Comparison of ENCODE assay signal across 8 cellular contexts in genomic region chr10:78520737-78521430, GRCh38.
DNase-seq lines count a peak whose midpoint lies in the region; ATAC-seq, FAIRE-seq and TF ChIP-seq lines count a peak whose summit lies in the region.

No MANE protein-coding gene starts in this region.

- ATAC-seq in A549 = peak; percentile 95 to 97
- ATAC-seq in GM18873 (IDR thresholded peaks at IDR 0.05; ENCODE audit: low FRiP score, unreplicated experiment) = no peak
- ATAC-seq in GM19463 (IDR thresholded peaks at IDR 0.05; ENCODE audit: unreplicated experiment) = no peak

- CTCF ChIA-PET in A549 (lab: Yijun Ruan, JAX) = interaction anchor here (0.7 to 2.6 kb wide), 15 partner anchors 8 to 677 kb away, joined by 3 to 8 read pairs (median 3); no protein-coding TSS in a partner anchor

- H3K4me3 ChIP-seq in A549 = no peak overlapping the region
- H3K4me3 ChIP-seq in fibroblast of villous mesenchyme (ENCODE audit: low read depth, low read length) = no peak overlapping the region

- no peak for TF ChIP-seq POLR2A in A549 (IDR thresholded peaks at IDR 0.05; ENCODE audit: low read length)

- peaks cover 28% of the 10 kb centered on the region for H3K4me1 ChIP-seq in A549

- peak overlapping the region; percentile 71 to 84 for H3K27ac ChIP-seq in A549

- peak overlapping the region; percentile 68 for H3K4me2 ChIP-seq in A549

- POLR2A ChIA-PET in A549 (lab: Yijun Ruan, JAX) = interaction anchor here (0.6 to 0.7 kb wide), 2 partner anchors 20 to 62 kb away, joined by 3 read pairs; no protein-coding TSS in a partner anchor

- WGBS in A549 (ENCODE audit: missing lambda C conversion rate) = 21% methylated on average over 4 of the region's 4 CpGs

- peak; percentile 56 for TF ChIP-seq CTCF in A549 (IDR thresholded peaks at IDR 0.05)
- TF ChIP-seq CTCF in fibroblast of villous mesenchyme (IDR thresholded peaks at IDR 0.05; ENCODE audit: insufficient read depth, low read depth, low read length) = peak; percentile 42

- TF ChIP-seq EP300 in A549 (IDR thresholded peaks at IDR 0.05) = peak; percentile 84 to 86; a peak in 3 of 5 replicates

- TF ChIP-seq RAD21 in A549 (conservative IDR thresholded peaks at IDR 0.05 in 1 of 2, IDR thresholded peaks at IDR 0.05 in 1 of 2) = peak; percentile 52 to 76

- H3K9me3 ChIP-seq in A549 = no peaks in the 10 kb centered on the region; the same call in 2 of the 3 replicates

- DNase-seq in A549 (ENCODE audit: low read depth in 1 of 2, low spot score in 1 of 2) (peak; percentile 78 to 85), ELF-1 (ENCODE audit: low read depth, low spot score) (peak; percentile 56), RKO (ENCODE audit: low spot score) (peak; percentile 58), fibroblast of villous mesenchyme (ENCODE audit: low read depth) (peak; percentile 16), NCI-H2029 (lab: John Stamatoyannopoulos, UW) (no peak), putamen (ENCODE audit: low spot score) (no peak)

- peak; percentile 81 for FAIRE-seq in A549 (lab: Jason Lieb, UNC)

TF ChIP-seq in A549, 52 proteins besides CTCF, POLR2A, EP300 and RAD21:
- TF ChIP-seq MAX (IDR thresholded peaks at IDR 0.05) (peak; percentile 57), FOSL2 (IDR thresholded peaks at IDR 0.05) (peak; percentile 92), FOSL2 (CRISPR knock-in tag; IDR thresholded peaks at IDR 0.05) (peak; percentile 80), JUNB (IDR thresholded peaks at IDR 0.05) (peak; percentile 97), CHD4 (IDR thresholded peaks at IDR 0.05; ENCODE audit: borderline replicate concordance) (no peak), CBX2 (IDR thresholded peaks at IDR 0.05; ENCODE audit: borderline replicate concordance, low read depth) (no peak), E2F6 (IDR thresholded peaks at IDR 0.05; ENCODE audit: borderline replicate concordance, low read depth) (no peak), MAFK (IDR thresholded peaks at IDR 0.05; ENCODE audit: partially characterized antibody) (no peak), JUN (IDR thresholded peaks at IDR 0.05) (peak; percentile 77 to 91; a peak in 3 of 5 replicates), HES2 (IDR thresholded peaks at IDR 0.05) (0 out of 2 replicates have a peak, but pooled peaks have one; percentile 28), GATA3 (IDR thresholded peaks at IDR 0.05; ENCODE audit: borderline replicate concordance) (peak; percentile 57; the same call in 1 of the 2 replicates), ZC3H11A (IDR thresholded peaks at IDR 0.05) (no peak), HEYL (CRISPR knock-in tag; IDR thresholded peaks at IDR 0.05) (no peak), BCL3 (IDR thresholded peaks at IDR 0.05) (peak; percentile 79; the same call in 1 of the 3 replicates), RNF2 (IDR thresholded peaks at IDR 0.05; ENCODE audit: borderline replicate concordance, low read depth) (no peak), ESRRA (IDR thresholded peaks at IDR 0.05; ENCODE audit: borderline replicate concordance, low read length) (no peak), TP53 (CRISPR knock-in tag; IDR thresholded peaks at IDR 0.05) (no peak), ATOH8 (CRISPR knock-in tag; IDR thresholded peaks at IDR 0.05; ENCODE audit: low read depth) (no peak), REST (IDR thresholded peaks at IDR 0.05) (no peak), CEBPB (IDR thresholded peaks at IDR 0.05) (peak; percentile 11 to 74; a peak in 3 of 4 replicates), NR3C1 (IDR thresholded peaks at IDR 0.05) (no peak), SMC3 (IDR thresholded peaks at IDR 0.05) (peak; percentile 79), ZNF302 (CRISPR knock-in tag; IDR thresholded peaks at IDR 0.05) (no peak), NPAS2 (CRISPR knock-in tag; IDR thresholded peaks at IDR 0.05; ENCODE audit: borderline replicate concordance) (no peak)
TF ChIP-seq in A549: peak in this region for 9.

Comparison
In these comparisons a context has a peak if more than half of its experiments do, and no peak if none do; other contexts are left out.
1. ATAC-seq: peak in A549 (2 of 2); none in GM18873 (single experiment) and GM19463 (single experiment).
2. DNase-seq: peak in A549 (2 of 2), ELF-1 (single experiment), RKO (single experiment) and fibroblast of villous mesenchyme (single experiment); none in NCI-H2029 (single experiment) and putamen (single experiment).